ENCODE assay signal across 25 cellular contexts in genomic region chr3:158821847-158822246, GRCh38.
"Had no signal": no experiment of that assay in that cellular context is flagged by ENCODE, and none has a peak within 500 bp of the region (broad histone marks: within the 10 kb centered on the region; RNA-seq: fewer than 3 reads in every experiment).

No MANE protein-coding gene starts in this region.

- H3K9me3 Mint-ChIP-seq: dendritic cell treated with granulocyte-macrophage colony-stimulating factor and Interleukin-4, amounts not matched to agents 40 ng/mL and 50 ng/mL, for 4 days; effector memory CD8-positive, alpha-beta T cell; endodermal cell; mesothelial cell of epicardium; naive B cell; naive thymus-derived CD8-positive, alpha-beta T cell had no signal

- H3K27ac ChIP-seq: colonic mucosa, epithelial cell of prostate, esophagus squamous epithelium, gastrocnemius medialis, heart right ventricle, left lung, lower lobe of right lung had no signal

- ATAC-seq: effector memory CD8-positive, alpha-beta T cell; esophagus mucosa; gastrocnemius medialis; heart right ventricle; left cardiac atrium; left lung; left ventricle myocardium superior; lower lobe of right lung; mucosa of descending colon; naive thymus-derived CD8-positive, alpha-beta T cell had no signal

- H3K4me3 ChIP-seq: colonic mucosa, esophagus squamous epithelium, gastrocnemius medialis, heart right ventricle, left lung, lower lobe of right lung, mucosa of descending colon had no signal

- DNase-seq: colonic mucosa; cortex of kidney; effector CD8-positive, alpha-beta T cell; effector memory CD8-positive, alpha-beta T cell; endodermal cell; erythroblast; esophagus squamous epithelium; foreskin fibroblast; foreskin melanocyte; gastrocnemius medialis; glutamatergic neuron; head of caudate nucleus; heart right ventricle; hippocampal formation; left cardiac atrium; left lung; left ventricle myocardium superior; lower lobe of right lung; mucosa of descending colon; naive B cell; naive thymus-derived CD8-positive, alpha-beta T cell had no signal

- H3K4me1 Mint-ChIP-seq: endodermal cell, mesothelial cell of epicardium had no signal

- H3K27me3 ChIP-seq: colonic mucosa, esophagus squamous epithelium, gastrocnemius medialis, heart right ventricle, left lung had no signal

- H3K9me3 ChIP-seq: colonic mucosa, esophagus squamous epithelium, gastrocnemius medialis, heart right ventricle, left lung, lower lobe of right lung, mucosa of descending colon had no signal

- H3K27me3 Mint-ChIP-seq: dendritic cell treated with granulocyte-macrophage colony-stimulating factor and Interleukin-4, amounts not matched to agents 40 ng/mL and 50 ng/mL, for 4 days; effector memory CD8-positive, alpha-beta T cell; naive B cell; naive thymus-derived CD8-positive, alpha-beta T cell had no signal

- H3K27ac Mint-ChIP-seq: effector memory CD8-positive, alpha-beta T cell; endodermal cell; mesothelial cell of epicardium; naive thymus-derived CD8-positive, alpha-beta T cell had no signal

- H3K4me3 Mint-ChIP-seq: dendritic cell treated with granulocyte-macrophage colony-stimulating factor and Interleukin-4, amounts not matched to agents 40 ng/mL and 50 ng/mL, for 4 days; effector memory CD8-positive, alpha-beta T cell; endodermal cell; mesothelial cell of epicardium; naive B cell; naive thymus-derived CD8-positive, alpha-beta T cell had no signal

- H3K4me1 ChIP-seq: colonic mucosa, esophagus squamous epithelium, gastrocnemius medialis, lower lobe of right lung had no signal
